ENCODE assay signal across 18 cellular contexts in the genomic region with DNA sequence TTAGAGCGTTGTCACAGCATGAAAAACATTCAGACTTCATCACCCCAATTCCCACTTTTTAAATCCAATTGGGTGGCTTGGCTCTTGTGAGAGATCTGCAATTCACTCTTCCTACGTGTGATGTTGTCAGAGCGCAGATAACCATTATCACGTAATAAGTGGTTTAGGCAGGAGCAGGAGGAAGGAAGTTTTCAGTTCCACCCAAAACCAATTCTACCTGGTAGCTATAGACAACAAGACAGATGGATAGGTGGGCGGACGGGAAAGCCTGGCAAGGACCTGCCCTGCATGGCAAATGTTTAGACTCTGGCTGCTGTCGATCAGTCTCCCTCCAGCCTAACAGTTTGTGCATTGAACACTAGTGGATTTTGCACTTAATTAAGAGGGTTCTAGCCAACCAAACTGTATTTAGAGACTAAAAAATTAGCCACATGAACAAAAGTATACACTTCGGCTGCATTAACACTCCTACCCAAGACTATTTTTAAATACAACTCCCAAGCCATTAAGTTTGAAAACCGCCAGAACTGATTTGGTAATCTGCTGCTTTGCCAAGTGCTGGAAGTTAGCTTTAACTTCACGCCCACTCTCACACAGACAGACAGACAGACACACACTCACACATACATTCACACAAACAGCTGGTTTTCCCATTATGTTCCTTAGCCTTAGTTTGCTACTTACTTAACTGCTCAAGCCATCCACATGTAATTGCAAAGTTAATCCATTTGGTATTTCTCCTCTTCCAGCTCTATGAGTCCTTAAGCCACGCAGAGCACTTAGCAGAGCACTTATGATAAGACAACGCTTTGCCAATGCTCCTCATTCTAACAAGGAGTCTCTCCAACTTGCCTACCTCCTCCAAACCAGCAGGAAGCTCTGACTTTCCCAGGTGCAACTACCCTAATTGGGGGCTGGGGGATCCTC. TPM values are rescaled to one million over a fixed set of nuclear protein-coding genes. Genes with fewer than 3 reads are reported as not detected.
DNase-seq lines count a peak whose midpoint lies in the region; ATAC-seq and TF ChIP-seq lines count a peak whose summit lies in the region.
"Had no signal": no experiment of that assay in that cellular context is flagged by ENCODE, and none has a peak within 500 bp of the region (broad histone marks: within the 10 kb centered on the region; RNA-seq: fewer than 3 reads in every experiment).

No MANE protein-coding gene starts in this region.

- TF ChIP-seq POLR2A in suprapubic skin (IDR thresholded peaks at IDR 0.05) = no peak

- DNase-seq in Right ventricle myocardium inferior (ENCODE audit: missing footprints) = no peak
- DNase-seq in cardiac septum (ENCODE audit: low spot score) = no peak
- DNase-seq in left lobe of liver (ENCODE audit: low spot score) = no peak
- DNase-seq in HuH-7.5 (ENCODE audit: low spot score) = no peak
- no peak for DNase-seq in NCI-H1092 treated with DMSO at 0.1 percent for 48 hours (lab: John Stamatoyannopoulos, UW)
- DNase-seq in suprapubic skin (ENCODE audit: low spot score in 2 of 2) = no peak
- no peak for DNase-seq in activated CD4-positive, alpha-beta T cell treated with anti-CD3 and anti-CD28 coated beads for 1 hour
- DNase-seq: colonic mucosa, hypothalamus, left colon, SHP77 treated with DMSO at 0.1 percent for 48 hours, trophoblast cell had no signal

- H3K4me1 ChIP-seq in suprapubic skin = peaks cover 11% of the 10 kb centered on the region
- H3K4me1 ChIP-seq: colonic mucosa, parathyroid adenoma had no signal

- ATAC-seq in Right ventricle myocardium inferior = peak; percentile 29
- ATAC-seq in left lobe of liver = peak; percentile 63
- ATAC-seq: activated CD4-positive, CD25-positive, alpha-beta regulatory T cell treated with anti-CD3 and anti-CD28 coated beads, Interleukin-2, amount 50 U/mL, for 24 hours; esophagus mucosa had no signal

- no peaks in the 10 kb centered on the region for H3K9me3 ChIP-seq in suprapubic skin
- H3K9me3 ChIP-seq: colonic mucosa had no signal

- TF ChIP-seq EP300 in suprapubic skin (IDR thresholded peaks at IDR 0.05) = no peak

- no peaks in the 10 kb centered on the region for H3K27me3 ChIP-seq in suprapubic skin
- H3K27me3 ChIP-seq: colonic mucosa had no signal

- no peaks in the 10 kb centered on the region for H3K36me3 ChIP-seq in suprapubic skin
- H3K36me3 ChIP-seq: colonic mucosa had no signal

- TF ChIP-seq CTCF in suprapubic skin (IDR thresholded peaks at IDR 0.05) = no peak

- 57% methylated on average over 12 of the region's 12 CpGs for WGBS in suprapubic skin

- H3K4me3 ChIP-seq in suprapubic skin = no peak overlapping the region
- H3K4me3 ChIP-seq: colonic mucosa had no signal

- H3K27ac ChIP-seq in cingulate gyrus (ENCODE audit: low read depth, low read length) (peak overlapping the region; percentile 97), suprapubic skin (no peak overlapping the region)
- H3K27ac ChIP-seq: C4-2B, colonic mucosa, parathyroid adenoma had no signal

- intact Hi-C loops in Right ventricle myocardium inferior (cut with DNase I) (no loop called here), cardiac septum (cut with DNase I) (no loop called here)

RNA-seq across cellular contexts. Expression of a gene that starts 8.5 kb away (rescaled TPM):
- 88.3 TPM for total RNA-seq in Right ventricle myocardium inferior
- 109 TPM for total RNA-seq in cardiac septum
- 38.3 TPM for total RNA-seq in left lobe of liver
- 100 to 1,000 TPM in 1 of 4 donors, 10 to 100 TPM in 3; 50.2 to 156 (median 65.1) TPM for total RNA-seq in suprapubic skin
- total RNA-seq: T-helper 2 cell treated with Interferon-gamma antibody and Interleukin-4, amounts not matched to agents 100 ng/mL and 5 ng/mL, for 36 hours had no signal
